Comparison of ENCODE assay signal across 10 cellular contexts in the genomic region with DNA sequence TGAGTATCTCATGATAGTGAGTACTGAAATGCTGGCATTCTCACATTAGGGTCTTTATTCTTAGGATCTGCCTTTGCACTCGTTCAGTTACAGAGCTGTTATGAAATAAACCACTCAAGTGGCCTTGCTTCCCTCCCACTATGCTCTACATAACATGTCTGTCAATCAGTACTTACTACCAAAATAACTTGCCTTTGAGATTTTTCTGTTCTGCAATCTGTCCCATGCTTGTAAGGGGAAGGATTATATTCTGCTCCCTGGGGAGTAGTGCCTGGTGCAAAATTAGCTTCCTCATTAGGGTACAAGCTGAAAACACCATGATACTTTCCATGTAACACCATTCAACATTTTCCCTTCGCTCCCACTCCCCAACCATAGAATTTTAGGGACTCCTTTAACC. TPM values are rescaled to one million over a fixed set of nuclear protein-coding genes. Genes with fewer than 3 reads are reported as not detected.
DNase-seq lines count a peak whose midpoint lies in the region; ATAC-seq, FAIRE-seq and TF ChIP-seq lines count a peak whose summit lies in the region.
"Had no signal": no experiment of that assay in that cellular context is flagged by ENCODE, and none has a peak within 500 bp of the region (broad histone marks: within the 10 kb centered on the region; RNA-seq: fewer than 3 reads in every experiment).

No MANE protein-coding gene starts in this region.

- POLR2A ChIA-PET in naive thymus-derived CD4-positive, alpha-beta T cell (lab: Charles Lee) = interaction anchor here (0.6 to 3.7 kb wide), 12 partner anchors 18 to 1388 kb away, joined by 3 to 27 read pairs (median 4); no protein-coding TSS in a partner anchor

- H3K36me3 ChIP-seq in naive thymus-derived CD4-positive, alpha-beta T cell (ENCODE audit: control insufficient read depth in 2 of 3, insufficient read depth in 3 of 3, low read length in 3 of 3) = no peaks in the 10 kb centered on the region
- H3K36me3 ChIP-seq in transverse colon = no peaks in the 10 kb centered on the region

- H3K27me3 Mint-ChIP-seq in naive thymus-derived CD4-positive, alpha-beta T cell = no peaks in the 10 kb centered on the region

- CTCF ChIA-PET in naive thymus-derived CD4-positive, alpha-beta T cell (lab: Charles Lee) = interaction anchor here (0.6 to 1.3 kb wide), 11 partner anchors 13 to 128 kb away, joined by 3 to 7 read pairs (median 3); no protein-coding TSS in a partner anchor

- peaks cover 10 to 22% (median 16%) of the 10 kb centered on the region in 7 donors for H3K4me1 Mint-ChIP-seq in naive thymus-derived CD4-positive, alpha-beta T cell

- peak overlapping the region in 8 of 10 donors; percentile 11 to 65 (median 30) for H3K4me3 Mint-ChIP-seq in naive thymus-derived CD4-positive, alpha-beta T cell

- TF ChIP-seq EP300 in transverse colon (IDR thresholded peaks at IDR 0.05; ENCODE audit: low read depth) = no peak

- H3K27me3 ChIP-seq in naive thymus-derived CD4-positive, alpha-beta T cell (ENCODE audit: control insufficient read depth in 2 of 2, insufficient read depth in 2 of 2, low read length in 2 of 2) = no peaks in the 10 kb centered on the region
- no peaks in the 10 kb centered on the region for H3K27me3 ChIP-seq in transverse colon

- peak overlapping the region in 6 of 9 donors; percentile 43 to 99 (median 90) for H3K27ac Mint-ChIP-seq in naive thymus-derived CD4-positive, alpha-beta T cell

- no peak overlapping the region for H3K4me3 ChIP-seq in naive thymus-derived CD4-positive, alpha-beta T cell (ENCODE audit: low read length)
- H3K4me3 ChIP-seq in transverse colon = no peak overlapping the region

- TF ChIP-seq POLR2A in transverse colon (IDR thresholded peaks at IDR 0.05) = no peak

- H3K9me3 Mint-ChIP-seq in naive thymus-derived CD4-positive, alpha-beta T cell = no peaks in the 10 kb centered on the region

- peaks cover 0 to 18% (median 9%) of the 10 kb centered on the region in 5 donors for H3K36me3 Mint-ChIP-seq in naive thymus-derived CD4-positive, alpha-beta T cell

- H3K9me3 ChIP-seq in naive thymus-derived CD4-positive, alpha-beta T cell (ENCODE audit: control insufficient read depth in 2 of 3, low read length in 3 of 3) = no peaks in the 10 kb centered on the region
- H3K9me3 ChIP-seq in transverse colon = no peaks in the 10 kb centered on the region

- no peak for TF ChIP-seq CTCF in transverse colon (IDR thresholded peaks at IDR 0.05)

- peaks cover 23 to 27% of the 10 kb centered on the region in 2 donors for H3K4me1 ChIP-seq in naive thymus-derived CD4-positive, alpha-beta T cell (ENCODE audit: control insufficient read depth in 2 of 2, insufficient read depth in 2 of 2, low read length in 2 of 2)
- H3K4me1 ChIP-seq in transverse colon = no peaks in the 10 kb centered on the region

- WGBS in transverse colon (ENCODE audit: low coverage in 1 of 2), 2 donors = 58% methylated on average over 2 of the region's 2 CpGs; no CpG with 5 or more reads in 1 of the 2 donors

- peak overlapping the region; percentile 83 for H3K27ac ChIP-seq in naive thymus-derived CD4-positive, alpha-beta T cell (ENCODE audit: low read depth, low read length)
- H3K27ac ChIP-seq in transverse colon = no peak overlapping the region

- DNase-seq in GM18507 (ENCODE audit: extremely low spot score, insufficient read length, low read depth) (peak; percentile 49), NCI-H2171 (lab: John Stamatoyannopoulos, UW) (peak; percentile 71), transverse colon (no peak), inferior parietal cortex (ENCODE audit: extremely low spot score) (no peak)
- no peak for DNase-seq in naive thymus-derived CD4-positive, alpha-beta T cell
- no peak for DNase-seq in activated CD8-positive, alpha-beta memory T cell treated with anti-CD3 and anti-CD28 coated beads for 24 hours
- DNase-seq: NCI-H774 had no signal

- in situ Hi-C loops in transverse colon (cut with MboI; ENCODE audit: low pct_ligation_motif_present in 1 of 4, low pct_unique_long_range_greater_than_20kb in 1 of 4, low sequenced_read_pairs in 3 of 4) = no loop called here

- peak; percentile 98 for FAIRE-seq in GM18507 (lab: Jason Lieb, UNC)
- FAIRE-seq: H1 had no signal

- intact Hi-C loops in naive thymus-derived CD4-positive, alpha-beta T cell (cut with micrococcal nuclease) = no loop called here
- intact Hi-C loops in transverse colon (cut with DNase I; ENCODE audit: low total_unique reads) = no loop called here

- ATAC-seq in GM21723 (IDR thresholded peaks at IDR 0.05; ENCODE audit: unreplicated experiment) = peak; percentile 65
- ATAC-seq in naive thymus-derived CD4-positive, alpha-beta T cell = no peak

RNA-seq across cellular contexts. Expression of a gene that starts 1.9 kb away (rescaled TPM):
- total RNA-seq in naive thymus-derived CD4-positive, alpha-beta T cell = 100 to 1,000 TPM; 108 to 156 (median 145) TPM
- polyA plus RNA-seq in naive thymus-derived CD4-positive, alpha-beta T cell = 100 to 1,000 TPM in 1 of 2 donors, 10 to 100 TPM in 1; 55.2 to 109 TPM
- total RNA-seq in transverse colon = 10 to 100 TPM in 1 of 4 donors, 1 to 10 TPM in 2, under 1 TPM in 1; 0.60 to 28.4 (median 4.9) TPM
- total RNA-seq: H1 had no signal

RNA-seq across cellular contexts. Expression of a gene that starts 5.4 kb away (rescaled TPM):
- under 1 TPM in 3 of 5 experiments, not detected in 2; 0.12 to 0.60 (median 0.30) TPM for total RNA-seq in naive thymus-derived CD4-positive, alpha-beta T cell
- polyA plus RNA-seq in naive thymus-derived CD4-positive, alpha-beta T cell = under 1 TPM; 0.19 to 0.24 TPM
- total RNA-seq in transverse colon = not detected
- total RNA-seq: H1 had no signal
- polyA plus RNA-seq: esophagus, H1 had no signal

Comparison
In these comparisons a context has a peak if more than half of its experiments do, and no peak if none do; other contexts are left out.
1. DNase-seq: peak in GM18507 (single experiment) and NCI-H2171 (single experiment); none in naive thymus-derived CD4-positive, alpha-beta T cell (0 of 9), transverse colon (single experiment), inferior parietal cortex (single experiment) and activated CD8-positive, alpha-beta memory T cell treated with anti-CD3 and anti-CD28 coated beads for 24 hours (single experiment).